1 cellular context compared by ENCODE assay signal in the genomic region with DNA sequence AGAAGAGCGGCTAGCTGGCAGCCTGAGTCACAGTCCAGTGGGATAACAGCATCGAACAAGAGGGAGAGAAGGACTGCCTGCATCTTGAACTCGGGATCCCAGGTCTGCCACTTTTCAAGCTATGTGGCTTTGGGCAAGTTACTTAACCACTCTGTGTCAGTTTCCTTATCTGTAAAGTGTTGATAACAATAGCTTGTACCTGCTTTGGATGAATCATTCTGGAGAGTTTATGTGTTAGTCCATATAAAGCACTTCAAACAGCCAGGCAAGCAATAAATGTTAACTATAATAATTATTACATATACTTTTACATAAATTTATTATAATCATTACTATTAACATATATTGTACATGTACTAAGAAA.
TF ChIP-seq lines count a peak whose summit lies in the region.

No MANE protein-coding gene starts in this region.

TF ChIP-seq in K562, 482 proteins besides CTCF, POLR2A, EP300 and RAD21:
- TF ChIP-seq FOSL1 (tag; conservative IDR thresholded peaks at IDR 0.05) = 0 out of 2 replicates have a peak, but pooled peaks have one; percentile 32
- no peak for TF ChIP-seq ZNF212 (CRISPR knock-in tag; IDR thresholded peaks at IDR 0.05)
- peak; percentile 63 for TF ChIP-seq ZFP36 (IDR thresholded peaks at IDR 0.05; ENCODE audit: low read depth, low read length, partially characterized antibody)
- TF ChIP-seq RBM25 (IDR thresholded peaks at IDR 0.05; ENCODE audit: low read depth, low read length, severe bottlenecking) = peak; percentile 47
